Comparison of ENCODE assay signal across 24 cellular contexts in the genomic region with DNA sequence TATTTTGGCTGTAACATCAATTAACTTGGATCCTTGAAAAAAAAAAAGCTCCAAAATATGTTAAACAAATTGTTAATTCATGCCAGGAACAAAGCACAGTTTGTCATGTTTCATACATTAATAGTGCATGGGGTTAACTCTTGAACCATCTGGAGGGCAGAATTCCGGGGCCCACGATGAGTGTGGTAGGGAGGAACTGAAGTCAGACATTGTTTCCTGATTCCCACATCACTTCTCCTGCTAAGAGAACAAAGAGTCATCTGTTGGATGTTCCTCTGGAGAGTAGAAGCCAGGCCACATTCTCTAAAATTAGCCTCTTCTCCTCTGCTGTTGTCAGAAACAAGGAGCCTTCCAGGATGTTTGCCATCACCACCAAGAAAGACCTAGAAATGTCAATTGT. TPM values are rescaled to one million over a fixed set of nuclear protein-coding genes. Genes with fewer than 3 reads are reported as not detected.
A peak's percentile ranks its signal among the peaks of the same experiment; 100 is the strongest.
DNase-seq lines count a peak whose midpoint lies in the region; ATAC-seq lines count a peak whose summit lies in the region.
"Had no signal": no experiment of that assay in that cellular context is flagged by ENCODE, and none has a peak within 500 bp of the region (broad histone marks: within the 10 kb centered on the region; RNA-seq: fewer than 3 reads in every experiment).

No MANE protein-coding gene starts in this region.

- ATAC-seq in sciatic nerve (peak; percentile 39), HG03378 (IDR thresholded peaks at IDR 0.05; ENCODE audit: unreplicated experiment) (no peak)
- ATAC-seq: HCT116, Panc1 had no signal

- H3K27me3 ChIP-seq in Karpas-422 (ENCODE audit: low read length): no peaks in the 10 kb centered on the region
- H3K27me3 ChIP-seq: MG63, SJCRH30 had no signal

- no peaks in the 10 kb centered on the region for H3K9me2 ChIP-seq in Karpas-422 (replicated peaks; ENCODE audit: insufficient read depth, low read length)

- intact Hi-C loops in sciatic nerve (cut with DNase I): no loop called here

- H3K9me3 ChIP-seq in Karpas-422 (ENCODE audit: low read length): no peaks in the 10 kb centered on the region
- H3K9me3 ChIP-seq: MG63, SJCRH30 had no signal

- H3K79me2 ChIP-seq in Karpas-422 (ENCODE audit: low read length): no peaks in the 10 kb centered on the region

- DNase-seq in COLO829 (ENCODE audit: low spot score) (peak; percentile 100), epidermal melanocyte (ENCODE audit: insufficient read length, low spot score) (peak; percentile 82), midbrain (lab: John Stamatoyannopoulos, UW) (peak; percentile 46), sciatic nerve (ENCODE audit: low spot score) (no peak), Karpas-422 (no peak), COLO668 (lab: John Stamatoyannopoulos, UW; ENCODE audit: unreplicated experiment) (no peak), NCI-H226 (no peak)
- DNase-seq: AML-193; CD8-positive, alpha-beta memory T cell; DMS53; GDM1; Kasumi-1; MG63; NCI-H1048; NCI-H1436; NCI-H187 treated with DMSO at 0.1 percent for 48 hours; NCI-H2227 treated with DMSO at 0.1 percent for 48 hours; NCI-H510A treated with DMSO at 0.1 percent for 48 hours; NCI-H748 treated with DMSO at 0.1 percent for 48 hours had no signal

- H4K20me1 ChIP-seq in Karpas-422 (ENCODE audit: insufficient read depth, low read depth, low read length): no peaks in the 10 kb centered on the region

- H3K9ac ChIP-seq in Karpas-422 (ENCODE audit: low read length): no peak overlapping the region

- H3K4me3 ChIP-seq in Karpas-422 (ENCODE audit: low read length): no peak overlapping the region
- H3K4me3 ChIP-seq: MG63, SJCRH30 had no signal

- H3K4me1 ChIP-seq in Karpas-422 (ENCODE audit: low read length): no peaks in the 10 kb centered on the region
- H3K4me1 ChIP-seq: SJCRH30 had no signal

- no peak overlapping the region for H3K27ac ChIP-seq in Karpas-422 (ENCODE audit: low read length)
- H3K27ac ChIP-seq: C4-2B, SJCRH30 had no signal

- no peak overlapping the region for H3K4me2 ChIP-seq in Karpas-422 (ENCODE audit: low read depth, low read length, poor library complexity, severe bottlenecking)

- H3K36me3 ChIP-seq in Karpas-422 (ENCODE audit: insufficient read depth, low read length): no peaks in the 10 kb centered on the region
- H3K36me3 ChIP-seq: MG63, SJCRH30 had no signal

- no peak overlapping the region for H2AFZ ChIP-seq in Karpas-422 (ENCODE audit: low read length)

RNA-seq across cellular contexts. Expression of gene TMEM178B, which starts 54.6 kb away (rescaled TPM):
- total RNA-seq in sciatic nerve: 1.1 TPM
- not detected in 2 replicates for total RNA-seq in Karpas-422 (2014; rRNA removed; shearing (Covaris generic); ENCODE audit: low replicate concordance)

Comparison
In these comparisons a context has a peak if more than half of its experiments do, and no peak if none do; other contexts are left out.
1. DNase-seq: peak in COLO829 (single experiment), epidermal melanocyte (single experiment) and midbrain (single experiment); none in sciatic nerve (single experiment), Karpas-422 (single experiment), COLO668 (single experiment) and NCI-H226 (single experiment).